Comparison of ENCODE assay signal across 26 cellular contexts in the genomic region with DNA sequence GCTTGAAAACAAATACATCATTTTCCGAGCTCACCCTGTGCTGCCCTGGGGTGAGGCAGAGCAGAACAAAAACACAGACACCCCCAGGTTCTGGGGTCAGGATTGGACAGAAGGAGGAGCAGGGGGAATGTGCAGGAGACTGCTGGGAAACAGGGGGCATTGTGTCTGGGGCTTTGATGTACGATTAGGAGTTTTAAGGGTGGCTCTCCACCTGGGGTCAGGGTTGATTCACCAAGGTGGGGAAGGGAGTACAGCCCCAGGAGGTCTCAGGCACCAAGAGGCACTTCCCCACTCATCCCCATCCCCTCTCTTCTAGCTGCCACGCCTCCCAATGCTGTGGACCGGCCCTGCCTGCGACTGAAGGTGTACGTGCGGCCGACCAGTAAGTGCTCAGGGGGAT. TPM values are rescaled to one million over a fixed set of nuclear protein-coding genes. Genes with fewer than 3 reads are reported as not detected.
"Had no signal": no experiment of that assay in that cellular context is flagged by ENCODE, and none has a peak within 500 bp of the region (broad histone marks: within the 10 kb centered on the region; RNA-seq: fewer than 3 reads in every experiment).

No MANE protein-coding gene starts in this region.

- H3K27ac Mint-ChIP-seq: immature natural killer cell; naive thymus-derived CD8-positive, alpha-beta T cell; nephron; progenitor cell of endocrine pancreas; stimulated activated effector memory CD8-positive, alpha-beta T cell treated with anti-CD3 and anti-CD28 coated beads, Interleukin-12 subunit alpha, Interleukin-12 subunit beta, amount 100 ng/mL, for 72 hours; stimulated activated naive CD8-positive, alpha-beta T cell treated with anti-CD3 and anti-CD28 coated beads, Interleukin-15, amount 100 ng/mL, for 72 hours; type B pancreatic cell had no signal

- H3K9me3 ChIP-seq: left lung, lower lobe of right lung, ovary, right atrium auricular region, right lobe of liver, tibial nerve, uterus had no signal

- H3K36me3 ChIP-seq: left lung, lower lobe of right lung, ovary, right atrium auricular region, right lobe of liver, tibial nerve, uterus had no signal

- H3K4me3 Mint-ChIP-seq: immature natural killer cell; naive thymus-derived CD8-positive, alpha-beta T cell; nephron; neural crest cell; stimulated activated effector memory CD8-positive, alpha-beta T cell treated with anti-CD3 and anti-CD28 coated beads, Interleukin-12 subunit alpha, Interleukin-12 subunit beta, amount 100 ng/mL, for 72 hours; stimulated activated naive CD8-positive, alpha-beta T cell treated with anti-CD3 and anti-CD28 coated beads, Interleukin-15, amount 100 ng/mL, for 72 hours; type B pancreatic cell had no signal

- H3K27me3 ChIP-seq: right atrium auricular region, right lobe of liver had no signal

- H3K27me3 Mint-ChIP-seq: progenitor cell of endocrine pancreas, type B pancreatic cell had no signal

- H3K4me3 ChIP-seq: left lung, lower lobe of right lung, ovary, right atrium auricular region, right lobe of liver, smooth muscle cell, tibial nerve, uterus had no signal

- ATAC-seq: left colon; left lung; lower lobe of right lung; naive thymus-derived CD8-positive, alpha-beta T cell; right lobe of liver; stimulated activated effector memory CD8-positive, alpha-beta T cell treated with anti-CD3 and anti-CD28 coated beads, Interleukin-12 subunit alpha, Interleukin-12 subunit beta, amount 100 ng/mL, for 72 hours; stimulated activated naive CD8-positive, alpha-beta T cell treated with anti-CD3 and anti-CD28 coated beads, Interleukin-15, amount 100 ng/mL, for 72 hours had no signal

- H3K36me3 Mint-ChIP-seq: immature natural killer cell; naive thymus-derived CD8-positive, alpha-beta T cell; stimulated activated effector memory CD8-positive, alpha-beta T cell treated with anti-CD3 and anti-CD28 coated beads, Interleukin-12 subunit alpha, Interleukin-12 subunit beta, amount 100 ng/mL, for 72 hours; type B pancreatic cell had no signal

- H3K27ac ChIP-seq: left lung, lower lobe of right lung, ovary, right atrium auricular region, right lobe of liver, tibial nerve, uterus had no signal

- H3K4me2 ChIP-seq: smooth muscle cell had no signal

- H3K9me3 Mint-ChIP-seq: immature natural killer cell; naive thymus-derived CD8-positive, alpha-beta T cell; nephron; neural crest cell; stimulated activated effector memory CD8-positive, alpha-beta T cell treated with anti-CD3 and anti-CD28 coated beads, Interleukin-12 subunit alpha, Interleukin-12 subunit beta, amount 100 ng/mL, for 72 hours; stimulated activated naive CD8-positive, alpha-beta T cell treated with anti-CD3 and anti-CD28 coated beads, Interleukin-15, amount 100 ng/mL, for 72 hours; type B pancreatic cell had no signal

- DNase-seq: hippocampal formation; immature natural killer cell; kidney; left colon; left lung; lower lobe of right lung; mammary epithelial cell; mesenchymal stem cell; naive thymus-derived CD8-positive, alpha-beta T cell; ovary; right lobe of liver; stimulated activated CD4-positive, alpha-beta T cell treated with anti-CD3 and anti-CD28 coated beads, Interleukin-2, amount 100 ng/mL, for 24 hours; stimulated activated CD4-positive, alpha-beta T cell treated with anti-CD3 and anti-CD28 coated beads, Interleukin-4, amount 100 ng/mL, for 1 hour; stimulated activated naive CD4-positive, alpha-beta T cell treated with Interleukin-2 at 50 U/mL for 16 hours; stimulated activated naive CD8-positive, alpha-beta T cell treated with anti-CD3 and anti-CD28 coated beads, Interleukin-15, amount 100 ng/mL, for 72 hours; substantia nigra; uterus had no signal

- H3K4me1 Mint-ChIP-seq: nephron; stimulated activated effector memory CD8-positive, alpha-beta T cell treated with anti-CD3 and anti-CD28 coated beads, Interleukin-12 subunit alpha, Interleukin-12 subunit beta, amount 100 ng/mL, for 72 hours had no signal

RNA-seq across cellular contexts. Expression of a gene that starts 12.6 kb away (rescaled TPM):
- total RNA-seq: kidney; lower lobe of right lung; naive thymus-derived CD8-positive, alpha-beta T cell; omental fat pad; ovary; right atrium auricular region; tibial nerve had no signal
